9 cellular contexts compared by ENCODE assay signal in the genomic region with DNA sequence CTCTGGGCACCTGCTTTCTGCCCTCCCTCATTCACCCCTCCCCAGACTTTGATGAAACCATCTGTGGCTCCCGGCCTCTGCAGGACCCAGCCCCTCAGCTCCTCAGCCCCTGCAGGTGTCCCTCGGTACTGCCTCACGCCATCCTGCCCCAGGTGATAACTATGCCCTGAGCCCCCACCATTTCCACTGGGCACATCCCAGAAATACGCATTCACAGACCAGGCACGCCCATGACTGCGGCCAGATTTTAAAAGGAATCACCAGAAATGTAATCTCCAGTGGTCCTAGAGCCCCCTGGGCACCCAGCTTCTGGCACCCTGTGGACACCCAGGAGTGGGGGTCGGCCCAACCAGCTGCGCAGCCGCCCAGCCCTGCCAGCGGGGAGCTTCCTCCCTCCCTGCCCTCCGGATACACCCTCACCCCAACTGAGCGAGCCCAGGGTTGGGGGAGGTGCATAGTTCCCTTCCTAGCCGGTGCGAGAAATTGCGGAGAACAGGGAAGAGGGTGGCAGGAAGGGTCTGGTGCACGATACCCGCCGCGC. TPM values are rescaled to one million over a fixed set of nuclear protein-coding genes. Genes with fewer than 3 reads are reported as not detected.
DNase-seq lines count a peak whose midpoint lies in the region; ATAC-seq, FAIRE-seq and TF ChIP-seq lines count a peak whose summit lies in the region.
"Had no signal": no experiment of that assay in that cellular context is flagged by ENCODE, and none has a peak within 500 bp of the region (broad histone marks: within the 10 kb centered on the region; RNA-seq: fewer than 3 reads in every experiment).

No MANE protein-coding gene starts in this region.

- no peak overlapping the region for H3K27ac ChIP-seq in K562 (ENCODE audit: extremely low read depth, low read depth, low read length)

- no peaks in the 10 kb centered on the region for H3K9me1 ChIP-seq in K562 (ENCODE audit: control insufficient read depth, insufficient read depth, low read length)

- H3K79me2 ChIP-seq in K562 (ENCODE audit: control insufficient read depth, insufficient read depth, low read length): no peaks in the 10 kb centered on the region

- no peaks in the 10 kb centered on the region for H3K36me3 ChIP-seq in K562 (ENCODE audit: control insufficient read depth, insufficient read depth, low read length)

- peaks cover 68% of the 10 kb centered on the region for H3K27me3 Mint-ChIP-seq in progenitor cell of endocrine pancreas

- H3K4me3 Mint-ChIP-seq in progenitor cell of endocrine pancreas (ENCODE audit: low read depth): no peak overlapping the region

- H3K4me1 ChIP-seq in K562 (replicated peaks in 1 of 2; ENCODE audit: control insufficient read depth in 2 of 2, insufficient read depth in 2 of 2, low read length in 2 of 2): peaks cover 14 to 60% of the 10 kb centered on the region in 2 experiments

- H3K36me3 Mint-ChIP-seq in progenitor cell of endocrine pancreas (ENCODE audit: insufficient read depth): no peaks in the 10 kb centered on the region

- H3K9me3 Mint-ChIP-seq in progenitor cell of endocrine pancreas (ENCODE audit: low read depth): no peaks in the 10 kb centered on the region

- TF ChIP-seq CTCF in GM12874 (IDR thresholded peaks at IDR 0.05; ENCODE audit: insufficient read depth, low read depth, low read length) (peak; percentile 56; the same call in 1 of the 2 replicates), K562 (IDR thresholded peaks at IDR 0.05 in 2 of 3, conservative IDR thresholded peaks at IDR 0.05 in 1 of 3; ENCODE audit: insufficient read depth in 2 of 3, low read depth in 1 of 3, low read length in 3 of 3) (peak in 2 of 3 experiments; percentile 27 to 42; a peak in 3 of 6 replicates), progenitor cell of endocrine pancreas (IDR thresholded peaks at IDR 0.05; ENCODE audit: unreplicated experiment) (peak; percentile 57), GM20000 (IDR thresholded peaks at IDR 0.05; ENCODE audit: extremely low read depth, missing control alignments) (no peak)

- CTCF ChIA-PET in K562 (lab: Yijun Ruan, JAX; ENCODE audit: low intra/inter-chr PET ratio): no interaction called here

- no peak overlapping the region for H3K27ac Mint-ChIP-seq in progenitor cell of endocrine pancreas

- TF ChIP-seq EP300 in K562 (IDR thresholded peaks at IDR 0.05; ENCODE audit: low read length): no peak

- H3K9me3 ChIP-seq in K562 (replicated peaks; ENCODE audit: control insufficient read depth, insufficient read depth, low read depth, low read length): no peaks in the 10 kb centered on the region

- no peak for TF ChIP-seq RAD21 in K562 (CRISPR knock-in tag; conservative IDR thresholded peaks at IDR 0.05 in 1 of 2, IDR thresholded peaks at IDR 0.05 in 1 of 2)

- H4K20me1 ChIP-seq in K562 (replicated peaks; ENCODE audit: control insufficient read depth, insufficient read depth, low read length): peaks cover 4% of the 10 kb centered on the region; the same call in 1 of the 2 replicates

- in situ Hi-C loops in K562 (cut with MboI): no loop called here

- no peaks in the 10 kb centered on the region for H3K4me1 Mint-ChIP-seq in progenitor cell of endocrine pancreas (ENCODE audit: low read depth)

- intact Hi-C loops in K562 (cut with micrococcal nuclease): no loop called here

- 8% methylated on average over 10 of the region's 19 CpGs for WGBS in K562 (ENCODE audit: insufficient coverage, low coverage, missing lambda C conversion rate)

- no TSS peak for BruUV-seq in K562 (replicated peaks; lab: Mats Ljungman, UMichigan)

- no peak overlapping the region for H3K4me3 ChIP-seq in K562

- no peak for TF ChIP-seq POLR2A in K562 (conservative IDR thresholded peaks at IDR 0.05)

- no peak overlapping the region for H3K4me2 ChIP-seq in K562 (ENCODE audit: insufficient read depth, low read length)

- ATAC-seq in K562: peak; percentile 43; the same call in 2 of the 3 replicates
- no peak for ATAC-seq in HG03045 (IDR thresholded peaks at IDR 0.05; ENCODE audit: unreplicated experiment)

- peaks cover 42 to 71% of the 10 kb centered on the region in 2 experiments for H3K27me3 ChIP-seq in K562 (ENCODE audit: control insufficient read depth in 2 of 2, insufficient read depth in 2 of 2, low read length in 2 of 2)

- POLR2A ChIA-PET in K562 (lab: Yijun Ruan, JAX): no interaction called here

- no peak overlapping the region for H2AFZ ChIP-seq in K562 (ENCODE audit: low read depth, low read length)

- no peak for FAIRE-seq in K562 (lab: Jason Lieb, UNC)
- FAIRE-seq: TTC549 had no signal

- DNase-seq in NCI-H1694 (lab: John Stamatoyannopoulos, UW): peak; percentile 78
- DNase-seq in K562 (ENCODE audit: extremely low read depth in 1 of 4, low spot score in 3 of 4): peak in 2 of 4 experiments; percentile 43
- no peak for DNase-seq in progenitor cell of endocrine pancreas (ENCODE audit: low spot score, unreplicated experiment)
- no peak for DNase-seq in GM20000 (ENCODE audit: low spot score)
- DNase-seq in NCI-H226: no peak
- DNase-seq in anterior cingulate cortex (lab: John Stamatoyannopoulos, UW): no peak

- no peak overlapping the region for H3K9ac ChIP-seq in K562 (ENCODE audit: insufficient read depth in 1 of 2, low read depth in 2 of 2, low read length in 2 of 2)

TF ChIP-seq in K562, 482 proteins besides CTCF, POLR2A, EP300 and RAD21 (continues in another document):
- TF ChIP-seq, protein P1, sequence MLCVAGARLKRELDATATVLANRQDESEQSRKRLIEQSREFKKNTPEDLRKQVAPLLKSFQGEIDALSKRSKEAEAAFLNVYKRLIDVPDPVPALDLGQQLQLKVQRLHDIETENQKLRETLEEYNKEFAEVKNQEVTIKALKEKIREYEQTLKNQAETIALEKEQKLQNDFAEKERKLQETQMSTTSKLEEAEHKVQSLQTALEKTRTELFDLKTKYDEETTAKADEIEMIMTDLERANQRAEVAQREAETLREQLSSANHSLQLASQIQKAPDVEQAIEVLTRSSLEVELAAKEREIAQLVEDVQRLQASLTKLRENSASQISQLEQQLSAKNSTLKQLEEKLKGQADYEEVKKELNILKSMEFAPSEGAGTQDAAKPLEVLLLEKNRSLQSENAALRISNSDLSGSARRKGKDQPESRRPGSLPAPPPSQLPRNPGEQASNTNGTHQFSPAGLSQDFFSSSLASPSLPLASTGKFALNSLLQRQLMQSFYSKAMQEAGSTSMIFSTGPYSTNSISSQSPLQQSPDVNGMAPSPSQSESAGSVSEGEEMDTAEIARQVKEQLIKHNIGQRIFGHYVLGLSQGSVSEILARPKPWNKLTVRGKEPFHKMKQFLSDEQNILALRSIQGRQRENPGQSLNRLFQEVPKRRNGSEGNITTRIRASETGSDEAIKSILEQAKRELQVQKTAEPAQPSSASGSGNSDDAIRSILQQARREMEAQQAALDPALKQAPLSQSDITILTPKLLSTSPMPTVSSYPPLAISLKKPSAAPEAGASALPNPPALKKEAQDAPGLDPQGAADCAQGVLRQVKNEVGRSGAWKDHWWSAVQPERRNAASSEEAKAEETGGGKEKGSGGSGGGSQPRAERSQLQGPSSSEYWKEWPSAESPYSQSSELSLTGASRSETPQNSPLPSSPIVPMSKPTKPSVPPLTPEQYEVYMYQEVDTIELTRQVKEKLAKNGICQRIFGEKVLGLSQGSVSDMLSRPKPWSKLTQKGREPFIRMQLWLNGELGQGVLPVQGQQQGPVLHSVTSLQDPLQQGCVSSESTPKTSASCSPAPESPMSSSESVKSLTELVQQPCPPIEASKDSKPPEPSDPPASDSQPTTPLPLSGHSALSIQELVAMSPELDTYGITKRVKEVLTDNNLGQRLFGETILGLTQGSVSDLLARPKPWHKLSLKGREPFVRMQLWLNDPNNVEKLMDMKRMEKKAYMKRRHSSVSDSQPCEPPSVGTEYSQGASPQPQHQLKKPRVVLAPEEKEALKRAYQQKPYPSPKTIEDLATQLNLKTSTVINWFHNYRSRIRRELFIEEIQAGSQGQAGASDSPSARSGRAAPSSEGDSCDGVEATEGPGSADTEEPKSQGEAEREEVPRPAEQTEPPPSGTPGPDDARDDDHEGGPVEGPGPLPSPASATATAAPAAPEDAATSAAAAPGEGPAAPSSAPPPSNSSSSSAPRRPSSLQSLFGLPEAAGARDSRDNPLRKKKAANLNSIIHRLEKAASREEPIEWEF (CRISPR knock-in tag; IDR thresholded peaks at IDR 0.05): no peak
- TF ChIP-seq ZNF23 (CRISPR knock-in tag; IDR thresholded peaks at IDR 0.05) (no peak), FIP1L1 (IDR thresholded peaks at IDR 0.05; ENCODE audit: low read depth, low read length, poor library complexity, severe bottlenecking) (no peak), NUFIP1 (IDR thresholded peaks at IDR 0.05; ENCODE audit: partially characterized antibody) (no peak)
- TF ChIP-seq, protein P2, sequence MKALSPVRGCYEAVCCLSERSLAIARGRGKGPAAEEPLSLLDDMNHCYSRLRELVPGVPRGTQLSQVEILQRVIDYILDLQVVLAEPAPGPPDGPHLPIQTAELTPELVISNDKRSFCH (CRISPR knock-in tag; IDR thresholded peaks at IDR 0.05): no peak
- TF ChIP-seq, protein P2 (tag; IDR thresholded peaks at IDR 0.05): no peak

RNA-seq across cellular contexts. Expression of a gene that starts 0.6 kb away (rescaled TPM):
- total RNA-seq in K562 (2011; cell fraction: chromatin; rRNA removed; ENCODE audit: low replicate concordance): 0.25 TPM in 1 of 2 replicates, not detected in the other
- 0.17 TPM in 1 of 2 replicates, not detected in the other for total RNA-seq in K562 (2011; cell fraction: nucleolus; rRNA removed)
- total RNA-seq in K562 (2011; cell fraction: nucleoplasm; rRNA removed): 0.15 TPM in 2 replicates
- total RNA-seq in K562 (2014; rRNA removed) (0.41 TPM in 1 of 2 replicates, not detected in the other), K562 (2014; rRNA removed; fragmentation: Illumina TruSeq; extraction: Trizol) (0.04 TPM in 1 of 2 replicates, not detected in the other), K562 (2015; rRNA removed; fragmentation: Illumina TruSeq; extraction: Trizol) (0.14 and 0.15 TPM in 2 replicates), K562 (2021) (0.38 and 0.40 TPM in 2 replicates), progenitor cell of endocrine pancreas (0.13 TPM in 1 of 2 replicates, not detected in the other)
- polyA plus RNA-seq in K562 (2011; rRNA removed) (0.07 and 0.12 TPM in 2 replicates), K562 (2014; fragmentation: Illumina TruSeq; extraction: Trizol) (0.22 and 0.25 TPM in 2 replicates), K562 (2014; fragmentation: Nextera tagmentation; extraction: Ambion mirVana) (not detected), K562 (2014; rRNA removed) (0.04 and 0.12 TPM in 2 replicates)
- 0.10 and 0.31 TPM in 2 replicates for polyA plus RNA-seq in K562 (2011; cell fraction: cytosol; rRNA removed)
- 0.13 and 0.24 TPM in 2 replicates for polyA plus RNA-seq in K562 (2011; cell fraction: nucleus; rRNA removed)
- 0.51 and 0.61 TPM in 2 replicates for polyA plus RNA-seq in K562 (2012)
- polyA minus RNA-seq in K562 (2011; rRNA and poly(A)+ RNA removed): 0.06 and 0.07 TPM in 2 replicates
- not detected in 2 replicates for polyA minus RNA-seq in K562 (2011; cell fraction: cytosol; rRNA and poly(A)+ RNA removed)
- polyA minus RNA-seq in K562 (2011; cell fraction: nucleus; rRNA and poly(A)+ RNA removed): 0.13 TPM in 1 of 2 replicates, not detected in the other
